ENCODE assay signal across 13 cellular contexts in genomic region chr9:109086221-109086620, GRCh38. TPM values are rescaled to one million over a fixed set of nuclear protein-coding genes. Genes with fewer than 3 reads are reported as not detected.
DNase-seq lines count a peak whose midpoint lies in the region; ATAC-seq, FAIRE-seq and TF ChIP-seq lines count a peak whose summit lies in the region.
"Had no signal": no experiment of that assay in that cellular context is flagged by ENCODE, and none has a peak within 500 bp of the region (broad histone marks: within the 10 kb centered on the region; RNA-seq: fewer than 3 reads in every experiment).

No MANE protein-coding gene starts in this region.

- no peak overlapping the region for H4K5ac ChIP-seq in IMR-90 (ENCODE audit: low read depth, low read length)

- H2BK15ac ChIP-seq in IMR-90 (ENCODE audit: low read depth, low read length), result no peak overlapping the region

- no peak for TF ChIP-seq CTCF in IMR-90 (conservative IDR thresholded peaks at IDR 0.05; ENCODE audit: low read depth, low read length)
- TF ChIP-seq CTCF in fibroblast of lung (conservative IDR thresholded peaks at IDR 0.05 in 1 of 2, IDR thresholded peaks at IDR 0.05 in 1 of 2; ENCODE audit: low read depth in 1 of 2, low read length in 2 of 2), result no peak
- no peak for TF ChIP-seq CTCF in A673 (conservative IDR thresholded peaks at IDR 0.05; ENCODE audit: low read depth, low read length)

- in situ Hi-C loops in IMR-90 (cut with MboI; ENCODE audit: low sequenced_read_pairs), result no loop called here

- H3K4ac ChIP-seq in IMR-90 (ENCODE audit: low read depth, low read length), result no peak overlapping the region; the same call in 1 of the 2 replicates

- peaks cover 18% of the 10 kb centered on the region for H3K36me3 ChIP-seq in IMR-90 (ENCODE audit: control insufficient read depth, insufficient read depth, low read length)
- H3K36me3 ChIP-seq in fibroblast of lung (ENCODE audit: control insufficient read depth, insufficient read depth, low read length), result peaks cover 8% of the 10 kb centered on the region
- H3K36me3 ChIP-seq in A673 (ENCODE audit: insufficient read depth, low read length, poor library complexity, severe bottlenecking), result peaks cover 39% of the 10 kb centered on the region

- no peak overlapping the region for H4K8ac ChIP-seq in IMR-90 (ENCODE audit: low read depth in 2 of 2, low read length in 2 of 2)

- no peak overlapping the region for H2AFZ ChIP-seq in IMR-90 (replicated peaks; ENCODE audit: low read length, poor library complexity)
- H2AFZ ChIP-seq in fibroblast of lung (ENCODE audit: low read length), result no peak overlapping the region

- peak; percentile 69 for FAIRE-seq in GM12891 (lab: Jason Lieb, UNC)

- WGBS in IMR-90 (ENCODE audit: extremely low coverage in 2 of 2, insufficient read length in 1 of 2), 2 experiments, result 100% methylated on average over 2 of the region's 3 CpGs; no CpG with 5 or more reads in 1 of the 2 experiments

- DNase-seq in GM12891 (ENCODE audit: insufficient read length, low spot score) (no peak), IMR-90 (peak; percentile 68), fibroblast of lung (ENCODE audit: low read depth in 2 of 2) (peak; percentile 16 to 22), NCI-H345 (lab: John Stamatoyannopoulos, UW) (no peak), A673 (ENCODE audit: low spot score) (no peak), AML-193 (lab: John Stamatoyannopoulos, UW) (no peak)
- DNase-seq: activated naive CD4-positive, alpha-beta T cell treated with anti-CD3 and anti-CD28 coated beads, Interleukin-2, amount 10 ng/mL, durations not matched to agents 7 days and 5 days; Calu3; NCI-H1417; stimulated activated CD4-positive, alpha-beta T cell treated with anti-CD3 and anti-CD28 coated beads, Interleukin-15, amount 100 ng/mL, for 24 hours; T-helper 9 cell had no signal

- H3K18ac ChIP-seq in IMR-90 (ENCODE audit: low read depth, low read length), result no peak overlapping the region

- intact Hi-C loops in IMR-90 (cut with micrococcal nuclease), result no loop called here
- intact Hi-C loops in A673 (cut with micrococcal nuclease; ENCODE audit: unreplicated experiment), result no loop called here

- H2BK120ac ChIP-seq in IMR-90 (ENCODE audit: low read depth, low read length), result no peak overlapping the region

- no peak overlapping the region for H3K56ac ChIP-seq in IMR-90 (ENCODE audit: extremely low read depth, insufficient read depth, low read length)

- TF ChIP-seq RAD21 in IMR-90 (IDR thresholded peaks at IDR 0.05; ENCODE audit: low read length), result no peak

- dilution Hi-C loops in IMR-90 (cut with HindIII; ENCODE audit: low sequenced_read_pairs, unreplicated experiment), result no loop called here

- no peak overlapping the region for H4K91ac ChIP-seq in IMR-90 (ENCODE audit: insufficient read depth, low read depth, low read length)

- H2AK5ac ChIP-seq in IMR-90 (ENCODE audit: low read depth, low read length), result no peak overlapping the region

- peaks cover 24 to 54% of the 10 kb centered on the region in 2 experiments for H3K79me1 ChIP-seq in IMR-90 (ENCODE audit: low read depth in 1 of 2, low read length in 2 of 2)

- peak; percentile 90 for ATAC-seq in GM21717 (IDR thresholded peaks at IDR 0.05; ENCODE audit: unreplicated experiment)
- peak; percentile 37; the same call in 1 of the 2 replicates for ATAC-seq in IMR-90 (ENCODE audit: low read depth)
- no peak for ATAC-seq in GM18861 (IDR thresholded peaks at IDR 0.05; ENCODE audit: unreplicated experiment)

- 0 out of 2 replicates have a peak, but pooled peaks cover 4% of the 10 kb centered on the region for H3K9me1 ChIP-seq in IMR-90 (ENCODE audit: insufficient read depth, low read length)

- POLR2A ChIA-PET in IMR-90 (lab: Charles Lee; ENCODE audit: unreplicated experiment), result no interaction called here
- POLR2A ChIA-PET in A673 (lab: Charles Lee; ENCODE audit: low non-redundant PET), result no interaction called here

- H3K27me3 ChIP-seq in IMR-90 (ENCODE audit: control insufficient read depth, insufficient read depth, low read length), result no peaks in the 10 kb centered on the region
- H3K27me3 ChIP-seq in fibroblast of lung (ENCODE audit: control insufficient read depth, insufficient read depth, low read length), result no peaks in the 10 kb centered on the region
- no peaks in the 10 kb centered on the region for H3K27me3 ChIP-seq in A673 (replicated peaks; ENCODE audit: insufficient read depth, low read depth, low read length, poor library complexity)

- no peak overlapping the region for H3K4me2 ChIP-seq in IMR-90 (ENCODE audit: low read depth, low read length)
- no peak overlapping the region for H3K4me2 ChIP-seq in fibroblast of lung (ENCODE audit: extremely low read depth, insufficient read depth, low read length)

- H3K9me3 ChIP-seq in IMR-90 (ENCODE audit: control insufficient read depth, insufficient read depth, low read length) (no peaks in the 10 kb centered on the region), fibroblast of lung (ENCODE audit: control insufficient read depth, insufficient read depth, low read depth, low read length) (no peaks in the 10 kb centered on the region), A673 (ENCODE audit: low read depth, low read length, poor library complexity, severe bottlenecking) (no peaks in the 10 kb centered on the region)

- no peak overlapping the region for H3K14ac ChIP-seq in IMR-90 (replicated peaks; ENCODE audit: low read depth, low read length)

- peaks cover 2% of the 10 kb centered on the region for H3K79me2 ChIP-seq in fibroblast of lung (ENCODE audit: control insufficient read depth, insufficient read depth, low read length)

- no peak overlapping the region for H2BK20ac ChIP-seq in IMR-90 (ENCODE audit: low read depth, low read length)

- BruUV-seq in IMR-90 (replicated peaks; lab: Mats Ljungman, UMichigan) (no TSS peak), A673 (replicated peaks; lab: Mats Ljungman, UMichigan) (no TSS peak)

- H4K20me1 ChIP-seq in IMR-90 (ENCODE audit: insufficient read depth, low read length) (no peaks in the 10 kb centered on the region), fibroblast of lung (ENCODE audit: control insufficient read depth, extremely low read depth, insufficient read depth, low read length) (no peaks in the 10 kb centered on the region)

- H3K9ac ChIP-seq in IMR-90 (ENCODE audit: low read depth, low read length) (no peak overlapping the region), fibroblast of lung (ENCODE audit: insufficient read depth, low read length) (no peak overlapping the region)

- CTCF ChIA-PET in IMR-90 (lab: Yijun Ruan, JAX), result no interaction called here
- CTCF ChIA-PET in A673 (lab: Charles Lee), result no interaction called here

- H3K23ac ChIP-seq in IMR-90 (ENCODE audit: low read depth, low read length), result no peak overlapping the region

- H3K4me1 ChIP-seq in IMR-90 (ENCODE audit: control insufficient read depth, insufficient read depth, low read length) (no peaks in the 10 kb centered on the region; the same call in 1 of the 2 replicates), fibroblast of lung (ENCODE audit: control insufficient read depth, extremely low read depth, insufficient read depth, low read length) (no peaks in the 10 kb centered on the region), A673 (ENCODE audit: insufficient read depth, low read length, poor library complexity, severe bottlenecking) (no peaks in the 10 kb centered on the region)

- no peak for TF ChIP-seq POLR2A in GM12891 (IDR thresholded peaks at IDR 0.05; ENCODE audit: low read depth, low read length)
- TF ChIP-seq POLR2A in IMR-90 (IDR thresholded peaks at IDR 0.05; ENCODE audit: low read depth, low read length), result no peak

- H2BK5ac ChIP-seq in IMR-90 (ENCODE audit: low read depth, low read length, poor library complexity, severe bottlenecking), result no peak overlapping the region

- H3K27ac ChIP-seq in IMR-90 (ENCODE audit: insufficient read depth, low read length), result no peak overlapping the region
- H3K27ac ChIP-seq in fibroblast of lung (ENCODE audit: insufficient read depth, low read length), result no peak overlapping the region
- no peak overlapping the region for H3K27ac ChIP-seq in A673 (ENCODE audit: low read depth, low read length, poor library complexity, severe bottlenecking)

- no peak overlapping the region for H2AK9ac ChIP-seq in IMR-90 (replicated peaks; ENCODE audit: low read depth, low read length, poor library complexity)

- H3K4me3 ChIP-seq in IMR-90 (ENCODE audit: insufficient read depth, low read depth, low read length) (no peak overlapping the region), fibroblast of lung (replicated peaks in 1 of 4; ENCODE audit: control extremely low read depth in 1 of 4, insufficient read depth in 1 of 4, low read depth in 3 of 4, low read length in 4 of 4) (no peak overlapping the region), A673 (ENCODE audit: low read depth, low read length, poor library complexity, severe bottlenecking) (no peak overlapping the region)

TF ChIP-seq in GM12891, 5 proteins besides CTCF, POLR2A, EP300 and RAD21:
- peak; percentile 96 for TF ChIP-seq SPI1 (IDR thresholded peaks at IDR 0.05; ENCODE audit: low read depth, low read length)
- no peak for TF ChIP-seq POU2F2 (IDR thresholded peaks at IDR 0.05; ENCODE audit: low read depth, low read length)
TF ChIP-seq in GM12891: peak in this region for 1.

TF ChIP-seq in IMR-90, 13 proteins besides CTCF, POLR2A, EP300 and RAD21 (continues in another document):
- TF ChIP-seq MAFK (IDR thresholded peaks at IDR 0.05; ENCODE audit: low read depth, low read length) (no peak), SMC3 (IDR thresholded peaks at IDR 0.05; ENCODE audit: low read depth, low read length) (no peak), MAZ (IDR thresholded peaks at IDR 0.05; ENCODE audit: borderline replicate concordance, low read depth, low read length) (no peak), BHLHE40 (IDR thresholded peaks at IDR 0.05; ENCODE audit: low read depth, low read length) (no peak), NFE2L2 (IDR thresholded peaks at IDR 0.05; ENCODE audit: low read depth, low read length) (no peak), CEBPB (IDR thresholded peaks at IDR 0.05; ENCODE audit: low read depth, low read length) (no peak)

RNA-seq across cellular contexts. Expression of gene TMEM245, which starts 33.5 kb away (rescaled TPM):
- polyA plus RNA-seq in GM12891 (2012; ENCODE audit: low read depth, missing spikeins), result 7.2 TPM
- total RNA-seq in IMR-90 (2012; rRNA removed), result 51.7 and 57.9 TPM in 2 replicates
- 21.0 and 24.8 TPM in 2 replicates for polyA plus RNA-seq in IMR-90 (2012; rRNA removed)
- polyA plus RNA-seq in IMR-90 (2012; cell fraction: cytosol; rRNA removed), result 11.7 and 26.8 TPM in 2 replicates
- 4.9 and 24.1 TPM in 2 replicates for polyA plus RNA-seq in IMR-90 (2012; cell fraction: nucleus; rRNA removed; ENCODE audit: low replicate concordance)
- 44.7 and 48.2 TPM in 2 replicates for total RNA-seq in fibroblast of lung
- 43.5 and 48.8 TPM in 2 replicates for polyA plus RNA-seq in fibroblast of lung
- 23.8 and 25.7 TPM in 2 replicates for polyA plus RNA-seq in fibroblast of lung (2012)
- polyA minus RNA-seq in fibroblast of lung (ENCODE audit: low replicate concordance), result 75.3 and 82.1 TPM in 2 replicates
- total RNA-seq in A673 (2021), result 57.1 and 59.8 TPM in 2 replicates

Comparison
In these comparisons a context has a peak if more than half of its experiments do, and no peak if none do; other contexts are left out.
1. DNase-seq: peak in IMR-90 (single experiment) and fibroblast of lung (2 of 2); none in GM12891 (single experiment), NCI-H345 (single experiment), A673 (single experiment) and AML-193 (0 of 2).